17 cellular contexts compared by ENCODE assay signal in the genomic region with DNA sequence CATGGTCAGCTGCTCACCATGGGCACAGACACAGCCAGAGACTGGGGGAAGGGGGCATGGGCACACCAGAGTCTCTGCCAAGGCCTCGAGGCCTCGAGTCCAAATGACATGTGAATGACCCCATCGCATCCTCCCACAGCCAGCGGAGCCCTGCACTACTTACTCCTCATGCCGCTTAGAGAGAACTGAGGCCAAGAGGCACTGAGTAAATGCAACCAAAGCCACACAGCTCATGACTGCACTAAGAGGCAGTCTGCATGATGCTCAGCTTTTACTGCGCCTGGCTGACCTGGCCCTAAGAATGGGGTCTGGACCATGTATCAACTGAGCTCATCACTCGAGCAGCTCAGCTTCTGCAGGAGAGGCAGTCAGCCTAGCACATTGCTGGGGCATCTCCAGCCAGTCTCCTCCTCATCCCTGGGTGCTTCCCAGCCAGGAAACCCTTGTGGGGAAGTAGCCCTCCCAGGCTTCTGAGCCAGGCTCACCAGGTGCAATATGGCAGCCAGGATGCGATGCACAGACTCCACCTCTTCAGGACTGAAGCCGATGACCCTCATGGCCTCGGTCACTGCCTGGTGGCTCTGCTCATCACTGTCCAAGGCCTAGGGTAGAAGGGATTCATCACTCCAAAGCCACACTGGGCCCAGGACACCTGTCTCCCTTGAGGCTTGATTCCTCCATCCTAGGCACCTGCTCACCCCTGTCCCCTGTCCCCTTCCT. TPM values are rescaled to one million over a fixed set of nuclear protein-coding genes. Genes with fewer than 3 reads are reported as not detected.
DNase-seq lines count a peak whose midpoint lies in the region; ATAC-seq and TF ChIP-seq lines count a peak whose summit lies in the region.
"Had no signal": no experiment of that assay in that cellular context is flagged by ENCODE, and none has a peak within 500 bp of the region (broad histone marks: within the 10 kb centered on the region; RNA-seq: fewer than 3 reads in every experiment).

No MANE protein-coding gene starts in this region.

- peak; percentile 58 for DNase-seq in activated CD8-positive, alpha-beta memory T cell treated with anti-CD3 and anti-CD28 coated beads for 24 hours
- no peak for DNase-seq in activated CD8-positive, alpha-beta memory T cell treated with anti-CD3 and anti-CD28 coated beads, Interleukin-2, amount 50 U/mL, for 4 hours
- DNase-seq in effector memory CD8-positive, alpha-beta T cell = no peak
- no peak for DNase-seq in stimulated activated naive B cell treated with anti-CD40 and anti-IgM and Interleukin-4, amounts not matched to agents 10 μg/mL and 1 μg/mL and 100 μg/mL, for 72 hours
- DNase-seq in NCI-H69 (lab: John Stamatoyannopoulos, UW) = no peak
- DNase-seq in HT-29 (ENCODE audit: low spot score) = no peak
- DNase-seq in type B pancreatic cell (ENCODE audit: extremely low spot score, unreplicated experiment) = no peak
- DNase-seq: KBM-7, NCI-H2081 treated with DMSO at 0.1 percent for 48 hours, nucleus accumbens, SIG-M5 had no signal

- H3K36me3 Mint-ChIP-seq in effector memory CD8-positive, alpha-beta T cell (ENCODE audit: insufficient read depth) = peaks cover 96% of the 10 kb centered on the region
- peaks cover 47 to 72% of the 10 kb centered on the region in 2 donors for H3K36me3 Mint-ChIP-seq in stimulated activated naive B cell treated with anti-CD40 and anti-IgM and Interleukin-4, amounts not matched to agents 10 μg/mL and 1 μg/mL and 100 μg/mL, for 72 hours
- no peaks in the 10 kb centered on the region for H3K36me3 Mint-ChIP-seq in type B pancreatic cell

- no peak for TF ChIP-seq CTCF in type B pancreatic cell (conservative IDR thresholded peaks at IDR 0.05)

- H3K27ac ChIP-seq in KOPT-K1 (ENCODE audit: low read depth, low read length, poor library complexity, severe bottlenecking) = peak overlapping the region; percentile 18
- H3K27ac ChIP-seq: esophagus muscularis mucosa, left lung, right atrium auricular region had no signal

- ATAC-seq in effector memory CD8-positive, alpha-beta T cell (replicated peaks) = no peak
- ATAC-seq in stimulated activated naive B cell treated with anti-CD40 and anti-IgM and Interleukin-4, amounts not matched to agents 10 μg/mL and 1 μg/mL and 100 μg/mL, for 72 hours (replicated peaks) = no peak
- ATAC-seq: activated CD4-positive, CD25-positive, alpha-beta regulatory T cell treated with anti-CD3 and anti-CD28 coated beads, Interleukin-2, amount 50 U/mL, for 24 hours; left lung had no signal

- H3K9me3 ChIP-seq in KOPT-K1 (ENCODE audit: insufficient read depth, low read length, poor library complexity, severe bottlenecking) = no peaks in the 10 kb centered on the region
- H3K9me3 ChIP-seq: esophagus muscularis mucosa, left lung, right atrium auricular region had no signal

- peak overlapping the region; percentile 92 to 98 for H3K27ac Mint-ChIP-seq in effector memory CD8-positive, alpha-beta T cell
- H3K27ac Mint-ChIP-seq in stimulated activated naive B cell treated with anti-CD40 and anti-IgM and Interleukin-4, amounts not matched to agents 10 μg/mL and 1 μg/mL and 100 μg/mL, for 72 hours = peak overlapping the region; percentile 63
- no peak overlapping the region for H3K27ac Mint-ChIP-seq in type B pancreatic cell

- no peaks in the 10 kb centered on the region for H3K27me3 Mint-ChIP-seq in effector memory CD8-positive, alpha-beta T cell
- H3K27me3 Mint-ChIP-seq in stimulated activated naive B cell treated with anti-CD40 and anti-IgM and Interleukin-4, amounts not matched to agents 10 μg/mL and 1 μg/mL and 100 μg/mL, for 72 hours = no peaks in the 10 kb centered on the region
- H3K27me3 Mint-ChIP-seq in type B pancreatic cell = no peaks in the 10 kb centered on the region

- H3K4me1 Mint-ChIP-seq in effector memory CD8-positive, alpha-beta T cell (ENCODE audit: low read depth in 2 of 2) = peaks cover 20 to 30% of the 10 kb centered on the region in 2 donors
- H3K4me1 Mint-ChIP-seq in stimulated activated naive B cell treated with anti-CD40 and anti-IgM and Interleukin-4, amounts not matched to agents 10 μg/mL and 1 μg/mL and 100 μg/mL, for 72 hours = peaks cover 23 to 49% of the 10 kb centered on the region in 2 donors
- no peaks in the 10 kb centered on the region for H3K4me1 Mint-ChIP-seq in type B pancreatic cell (ENCODE audit: unreplicated experiment)

- no peak overlapping the region for H3K4me3 Mint-ChIP-seq in effector memory CD8-positive, alpha-beta T cell
- H3K4me3 Mint-ChIP-seq in stimulated activated naive B cell treated with anti-CD40 and anti-IgM and Interleukin-4, amounts not matched to agents 10 μg/mL and 1 μg/mL and 100 μg/mL, for 72 hours = no peak overlapping the region
- no peak overlapping the region for H3K4me3 Mint-ChIP-seq in type B pancreatic cell

- H3K36me3 ChIP-seq in KOPT-K1 (ENCODE audit: insufficient read depth, low read length) = peaks cover 100% of the 10 kb centered on the region
- H3K36me3 ChIP-seq: esophagus muscularis mucosa, right atrium auricular region had no signal

- H3K9me3 Mint-ChIP-seq in effector memory CD8-positive, alpha-beta T cell = no peaks in the 10 kb centered on the region
- H3K9me3 Mint-ChIP-seq in stimulated activated naive B cell treated with anti-CD40 and anti-IgM and Interleukin-4, amounts not matched to agents 10 μg/mL and 1 μg/mL and 100 μg/mL, for 72 hours = no peaks in the 10 kb centered on the region
- H3K9me3 Mint-ChIP-seq in type B pancreatic cell = no peaks in the 10 kb centered on the region

RNA-seq across cellular contexts. Expression of a gene that starts 7.5 kb away (rescaled TPM):
- total RNA-seq in HT-29 (2014; rRNA removed; shearing (Covaris generic)) = 0.08 and 0.31 TPM in 2 replicates
- total RNA-seq in type B pancreatic cell (ENCODE audit: low replicate concordance) = 0.52 and 0.53 TPM in 2 replicates
- total RNA-seq: glomerular endothelial cell had no signal

RNA-seq across cellular contexts. Expression of a gene that starts 28.7 kb away (rescaled TPM):
- 69.8 and 90.2 TPM in 2 replicates for total RNA-seq in HT-29 (2014; rRNA removed; shearing (Covaris generic))
- 29.8 and 33.8 TPM in 2 replicates for total RNA-seq in type B pancreatic cell (ENCODE audit: low replicate concordance)
